In genomic region chr5:143398451-143399237, GRCh38 we compare ENCODE assay signal across 8 cellular contexts. TPM values are rescaled to one million over a fixed set of nuclear protein-coding genes. Genes with fewer than 3 reads are reported as not detected.
DNase-seq lines count a peak whose midpoint lies in the region; ATAC-seq and TF ChIP-seq lines count a peak whose summit lies in the region.

No MANE protein-coding gene starts in this region.

- peaks cover 99% of the 10 kb centered on the region for H3K79me2 ChIP-seq in DND-41 (ENCODE audit: insufficient read depth, low read length)

- H3K9me3 ChIP-seq in DND-41 (ENCODE audit: insufficient read depth, low read length, severe bottlenecking), result no peaks in the 10 kb centered on the region
- H3K9me3 ChIP-seq in MG63, result no peaks in the 10 kb centered on the region
- no peaks in the 10 kb centered on the region for H3K9me3 ChIP-seq in transverse colon

- peak overlapping the region; percentile 47 for H3K4me3 Mint-ChIP-seq in osteocyte (ENCODE audit: unreplicated experiment)

- peak overlapping the region; percentile 97 for H3K9ac ChIP-seq in DND-41 (ENCODE audit: low read depth, low read length)

- H3K27me3 ChIP-seq in DND-41 (ENCODE audit: insufficient read depth, low read length, poor library complexity), result no peaks in the 10 kb centered on the region
- no peaks in the 10 kb centered on the region for H3K27me3 ChIP-seq in MG63
- H3K27me3 ChIP-seq in dorsolateral prefrontal cortex, result no peaks in the 10 kb centered on the region
- no peaks in the 10 kb centered on the region for H3K27me3 ChIP-seq in transverse colon

- intact Hi-C loops in dorsolateral prefrontal cortex (cut with DNase I) (no loop called here), transverse colon (cut with DNase I; ENCODE audit: low total_unique reads) (no loop called here)

- H3K9me3 Mint-ChIP-seq in osteocyte (ENCODE audit: unreplicated experiment), result no peaks in the 10 kb centered on the region

- no peak for TF ChIP-seq EP300 in transverse colon (IDR thresholded peaks at IDR 0.05; ENCODE audit: low read depth)

- no peak for TF ChIP-seq CTCF in DND-41 (IDR thresholded peaks at IDR 0.05; ENCODE audit: borderline replicate concordance, extremely low read depth, low read length, poor library complexity, severe bottlenecking)
- TF ChIP-seq CTCF in dorsolateral prefrontal cortex (IDR thresholded peaks at IDR 0.05 in 54 of 56, conservative IDR thresholded peaks at IDR 0.05 in 2 of 56; ENCODE audit: low read depth in 1 of 56, partially characterized antibody in 56 of 56), result no peak
- no peak for TF ChIP-seq CTCF in osteocyte (IDR thresholded peaks at IDR 0.05)
- no peak for TF ChIP-seq CTCF in transverse colon (IDR thresholded peaks at IDR 0.05)

- in situ Hi-C loops in transverse colon (cut with MboI; ENCODE audit: low pct_ligation_motif_present in 1 of 4, low pct_unique_long_range_greater_than_20kb in 1 of 4, low sequenced_read_pairs in 3 of 4), result no loop called here

- ATAC-seq in DND-41 (ENCODE audit: insufficient read depth, low read depth), result no peak
- ATAC-seq in GM19351 (IDR thresholded peaks at IDR 0.05; ENCODE audit: unreplicated experiment), result no peak
- no peak for ATAC-seq in GM19455 (IDR thresholded peaks at IDR 0.05; ENCODE audit: unreplicated experiment)

- H3K4me3 ChIP-seq in DND-41 (ENCODE audit: low read depth in 1 of 2, low read length in 2 of 2), result peak overlapping the region; percentile 76 to 93
- peak overlapping the region; percentile 80 for H3K4me3 ChIP-seq in MG63
- H3K4me3 ChIP-seq in dorsolateral prefrontal cortex, result peak overlapping the region; percentile 66 to 97 (median 88)
- peak overlapping the region in 2 of 4 donors; percentile 9 to 87 for H3K4me3 ChIP-seq in transverse colon

- peak overlapping the region; percentile 86 for H3K4me2 ChIP-seq in DND-41 (ENCODE audit: insufficient read depth, low read length)

- DNase-seq in DND-41 (no peak), MG63 (no peak), dorsolateral prefrontal cortex (no peak), osteocyte (ENCODE audit: extremely low spot score, unreplicated experiment) (no peak), transverse colon (no peak), NCI-H1105 (lab: John Stamatoyannopoulos, UW) (no peak)

- peaks cover 73% of the 10 kb centered on the region for H4K20me1 ChIP-seq in DND-41 (ENCODE audit: insufficient read depth, low read length)

- no peak overlapping the region for H2AFZ ChIP-seq in DND-41 (ENCODE audit: low read depth, low read length)

- H3K4me1 ChIP-seq in DND-41 (ENCODE audit: insufficient read depth, low read length), result peaks cover 85% of the 10 kb centered on the region
- peaks cover 0 to 70% (median 21%) of the 10 kb centered on the region in 4 donors for H3K4me1 ChIP-seq in transverse colon

- WGBS in transverse colon (ENCODE audit: low coverage in 1 of 2), 2 donors, result 51 to 56% methylated on average over 8 of the region's 8 CpGs

- TF ChIP-seq POLR2A in transverse colon (IDR thresholded peaks at IDR 0.05), result no peak

- H3K27me3 Mint-ChIP-seq in osteocyte (ENCODE audit: unreplicated experiment), result no peaks in the 10 kb centered on the region

- H3K27ac Mint-ChIP-seq in osteocyte (ENCODE audit: unreplicated experiment), result no peak overlapping the region

- H3K36me3 Mint-ChIP-seq in osteocyte (ENCODE audit: unreplicated experiment), result peaks cover 15% of the 10 kb centered on the region

- H3K4me1 Mint-ChIP-seq in osteocyte (ENCODE audit: unreplicated experiment), result peaks cover 73% of the 10 kb centered on the region

- H3K36me3 ChIP-seq in DND-41 (ENCODE audit: insufficient read depth, low read length) (peaks cover 60% of the 10 kb centered on the region), MG63 (peaks cover 43% of the 10 kb centered on the region), transverse colon (no peaks in the 10 kb centered on the region)

- H3K27ac ChIP-seq in DND-41 (ENCODE audit: low read length), result peak overlapping the region; percentile 94
- H3K27ac ChIP-seq in dorsolateral prefrontal cortex, result peak overlapping the region in 58 of 59 donors; percentile 14 to 100 (median 99)
- H3K27ac ChIP-seq in transverse colon, result no peak overlapping the region

RNA-seq across cellular contexts. Expression of gene NR3C1, which starts 4.8 kb away (rescaled TPM):
- 45.6 and 50.8 TPM in 2 replicates for total RNA-seq in MG63 (2014; rRNA removed; shearing (Covaris generic); ENCODE audit: low replicate concordance)
- total RNA-seq in dorsolateral prefrontal cortex (100 to 1,000 TPM in 18 of 120 experiments, 10 to 100 TPM in 102; 56.9 to 114 (median 87.8) TPM), osteocyte (42.6 and 47.8 TPM in 2 replicates), transverse colon (10 to 100 TPM in 3 of 4 donors, 1 to 10 TPM in 1; 8.4 to 37.7 (median 30.3) TPM)

Comparison
In these comparisons a context has a peak if more than half of its experiments do, and no peak if none do; other contexts are left out.
1. H3K27ac ChIP-seq: peak in DND-41 (single experiment) and dorsolateral prefrontal cortex (58 of 59); none in transverse colon (0 of 4).